Comparison of ENCODE assay signal across 30 cellular contexts in the genomic region with DNA sequence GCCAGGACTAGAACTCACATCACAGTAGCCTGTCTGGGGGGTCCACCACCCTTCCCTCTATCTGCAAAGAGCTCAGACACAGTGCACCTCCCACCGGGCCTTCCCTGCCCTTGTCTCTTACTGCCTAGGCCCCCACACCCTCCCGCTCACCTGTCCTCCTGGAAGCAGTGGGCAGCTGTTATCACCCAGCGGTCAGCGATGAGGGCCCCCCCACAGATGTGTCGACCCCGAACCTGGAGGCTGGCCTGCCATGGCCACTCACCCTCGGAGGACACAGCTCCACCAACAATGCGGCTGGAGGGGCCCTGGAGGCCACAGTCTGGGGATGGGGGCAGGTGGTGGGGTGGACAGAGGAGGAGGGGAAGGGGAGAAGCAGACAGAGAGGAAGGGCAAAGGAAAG. TPM values are rescaled to one million over a fixed set of nuclear protein-coding genes. Genes with fewer than 3 reads are reported as not detected.
A peak's percentile ranks its signal among the peaks of the same experiment; 100 is the strongest.
DNase-seq lines count a peak whose midpoint lies in the region; ATAC-seq, FAIRE-seq and TF ChIP-seq lines count a peak whose summit lies in the region.
"Had no signal": no experiment of that assay in that cellular context is flagged by ENCODE, and none has a peak within 500 bp of the region (broad histone marks: within the 10 kb centered on the region; RNA-seq: fewer than 3 reads in every experiment).

No MANE protein-coding gene starts in this region.

- H3K4me3 ChIP-seq in HEK293 (ENCODE audit: low read depth, low read length), result no peak overlapping the region
- H3K4me3 ChIP-seq: A549; BLaER1 treated with 17β-estradiol and CSF1 and Interleukin-3, amounts not matched to agents 10 nM and 100 nM; GM12878 had no signal

- H3K9me3 Mint-ChIP-seq in neural crest cell (no peaks in the 10 kb centered on the region), CD14-positive monocyte (peaks cover 0 to 5% (median 0%) of the 10 kb centered on the region in 7 donors)
- H3K9me3 Mint-ChIP-seq: CD4-positive, alpha-beta memory T cell; CD8-positive, alpha-beta memory T cell had no signal

- no peak overlapping the region for H3K27ac ChIP-seq in HEK293 (ENCODE audit: extremely low read depth, low read depth, low read length)
- peak overlapping the region; percentile 83 for H3K27ac ChIP-seq in caudate nucleus (ENCODE audit: low read depth, low read length)
- H3K27ac ChIP-seq: 22Rv1; A549; BLaER1 treated with 17β-estradiol and CSF1 and Interleukin-3, amounts not matched to agents 10 nM and 100 nM; C4-2B had no signal

- H3K27me3 Mint-ChIP-seq in neural crest cell (ENCODE audit: low read depth) (peaks cover 26% of the 10 kb centered on the region), CD14-positive monocyte (ENCODE audit: low read depth in 3 of 3) (peaks cover 26 to 36% (median 33%) of the 10 kb centered on the region in 3 donors)

- intact Hi-C loops in Right ventricle myocardium inferior (cut with DNase I) (loop anchor here (10.0 kb wide), 1 partner anchor 94 kb away; no protein-coding TSS in a partner anchor), CD14-positive monocyte (cut with micrococcal nuclease) (no loop called here)

- no peaks in the 10 kb centered on the region for H3K36me3 Mint-ChIP-seq in neural crest cell (ENCODE audit: low read depth)
- no peaks in the 10 kb centered on the region for H3K36me3 Mint-ChIP-seq in CD14-positive monocyte
- H3K36me3 Mint-ChIP-seq: CD4-positive, CD25-positive, alpha-beta regulatory T cell; CD8-positive, alpha-beta memory T cell had no signal

- H3K4me1 Mint-ChIP-seq in neural crest cell (no peaks in the 10 kb centered on the region), CD14-positive monocyte (no peaks in the 10 kb centered on the region)
- H3K4me1 Mint-ChIP-seq: B cell; CD8-positive, alpha-beta memory T cell had no signal

- peak overlapping the region; percentile 31 for H3K4me3 Mint-ChIP-seq in neural crest cell
- peak overlapping the region in 1 of 2 donors; percentile 13 for H3K4me3 Mint-ChIP-seq in CD14-positive monocyte
- H3K4me3 Mint-ChIP-seq: B cell; CD4-positive, alpha-beta memory T cell; CD4-positive, CD25-positive, alpha-beta regulatory T cell; CD8-positive, alpha-beta memory T cell had no signal

- no peak for TF ChIP-seq POLR2A in H54 (IDR thresholded peaks at IDR 0.05; ENCODE audit: low read depth, low read length)

- TF ChIP-seq CTCF in HEK293 (tag by site-specific recombination; IDR thresholded peaks at IDR 0.05), result no peak
- TF ChIP-seq CTCF in neural crest cell (conservative IDR thresholded peaks at IDR 0.05), result no peak
- no peak for TF ChIP-seq CTCF in CD14-positive monocyte (IDR thresholded peaks at IDR 0.05)

- H3K4me1 ChIP-seq in HEK293 (ENCODE audit: control insufficient read depth, insufficient read depth, low read length), result no peaks in the 10 kb centered on the region
- H3K4me1 ChIP-seq: A549 had no signal

- DNase-seq in caudate nucleus (lab: John Stamatoyannopoulos, UW) (no peak), neural crest cell (ENCODE audit: low read depth, low spot score) (no peak), Right ventricle myocardium inferior (ENCODE audit: missing footprints) (no peak), CD14-positive monocyte (ENCODE audit: low spot score) (no peak), H54 (ENCODE audit: insufficient read length, low spot score) (no peak)
- DNase-seq: AML-193; CD4-positive, alpha-beta memory T cell; CD4-positive, CD25-positive, alpha-beta regulatory T cell; CD8-positive, alpha-beta memory T cell; COR-L47; DMS 273 treated with DMSO at 0.1 percent for 48 hours; DMS153; DMS53; DMS79; DND-41; EL; GDM1 had no signal

- H3K9me3 ChIP-seq in HEK293 (ENCODE audit: control insufficient read depth, insufficient read depth, low read depth, low read length), result no peaks in the 10 kb centered on the region
- H3K9me3 ChIP-seq: A549 had no signal

- H3K36me3 ChIP-seq in HEK293 (ENCODE audit: control insufficient read depth in 2 of 2, insufficient read depth in 1 of 2, low read length in 2 of 2), result no peaks in the 10 kb centered on the region
- H3K36me3 ChIP-seq: BLaER1 treated with 17β-estradiol and CSF1 and Interleukin-3, amounts not matched to agents 10 nM and 100 nM had no signal

- POLR2A ChIA-PET in HEK293 (lab: Yijun Ruan, JAX), result interaction anchor here (1.0 to 1.3 kb wide), 2 partner anchors 18 to 51 kb away, joined by 3 to 5 read pairs; a partner anchor contains a TSS

- no peak overlapping the region for H3K27ac Mint-ChIP-seq in neural crest cell (ENCODE audit: unreplicated experiment)
- H3K27ac Mint-ChIP-seq in CD14-positive monocyte, result no peak overlapping the region
- H3K27ac Mint-ChIP-seq: B cell; CD4-positive, alpha-beta memory T cell; CD4-positive, CD25-positive, alpha-beta regulatory T cell had no signal

- CTCF ChIA-PET in HEK293 (lab: Yijun Ruan, JAX), result interaction anchor here (0.6 to 1.0 kb wide), 3 partner anchors 24 to 128 kb away, joined by 3 to 4 read pairs (median 3); no protein-coding TSS in a partner anchor

- FAIRE-seq in H54 (lab: Jason Lieb, UNC), result no peak
- FAIRE-seq: A549, GM12878, GM12892, GM18507 had no signal

- ATAC-seq in Right ventricle myocardium inferior, result no peak
- ATAC-seq: GM12878 had no signal

TF ChIP-seq in HEK293, 187 proteins besides CTCF, POLR2A, EP300 and RAD21:
- TF ChIP-seq GLIS1 (tag by site-specific recombination; IDR thresholded peaks at IDR 0.05) (0 out of 2 replicates have a peak, but pooled peaks have one; percentile 9), ZFP41 (tag by site-specific recombination; IDR thresholded peaks at IDR 0.05; ENCODE audit: borderline replicate concordance) (no peak), SP2 (tag by site-specific recombination; IDR thresholded peaks at IDR 0.05) (no peak), ZNF707 (tag by site-specific recombination; IDR thresholded peaks at IDR 0.05) (no peak), ZNF112 (tag by site-specific recombination; IDR thresholded peaks at IDR 0.05) (no peak), SCRT2 (tag by site-specific recombination; IDR thresholded peaks at IDR 0.05) (no peak), ZNF350 (tag by site-specific recombination; IDR thresholded peaks at IDR 0.05) (no peak)
- TF ChIP-seq, protein P1, sequence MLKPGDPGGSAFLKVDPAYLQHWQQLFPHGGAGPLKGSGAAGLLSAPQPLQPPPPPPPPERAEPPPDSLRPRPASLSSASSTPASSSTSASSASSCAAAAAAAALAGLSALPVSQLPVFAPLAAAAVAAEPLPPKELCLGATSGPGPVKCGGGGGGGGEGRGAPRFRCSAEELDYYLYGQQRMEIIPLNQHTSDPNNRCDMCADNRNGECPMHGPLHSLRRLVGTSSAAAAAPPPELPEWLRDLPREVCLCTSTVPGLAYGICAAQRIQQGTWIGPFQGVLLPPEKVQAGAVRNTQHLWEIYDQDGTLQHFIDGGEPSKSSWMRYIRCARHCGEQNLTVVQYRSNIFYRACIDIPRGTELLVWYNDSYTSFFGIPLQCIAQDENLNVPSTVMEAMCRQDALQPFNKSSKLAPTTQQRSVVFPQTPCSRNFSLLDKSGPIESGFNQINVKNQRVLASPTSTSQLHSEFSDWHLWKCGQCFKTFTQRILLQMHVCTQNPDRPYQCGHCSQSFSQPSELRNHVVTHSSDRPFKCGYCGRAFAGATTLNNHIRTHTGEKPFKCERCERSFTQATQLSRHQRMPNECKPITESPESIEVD (tag by site-specific recombination; IDR thresholded peaks at IDR 0.05), result no peak

RNA-seq across cellular contexts. Expression of a gene that starts 18.8 kb away (rescaled TPM):
- total RNA-seq in neural crest cell (85.7 and 95.8 TPM in 2 replicates), Right ventricle myocardium inferior (11.2 TPM)
- 1 to 10 TPM; 8.4 to 9.0 TPM for polyA plus RNA-seq in CD14-positive monocyte

RNA-seq across cellular contexts. Expression of a gene that starts 39.2 kb away (rescaled TPM):
- total RNA-seq in neural crest cell (not detected in 2 replicates), Right ventricle myocardium inferior (not detected)
- not detected for polyA plus RNA-seq in CD14-positive monocyte
- total RNA-seq: A172, B cell, Daoy, G401 had no signal
- polyA plus RNA-seq: A549; BJ; CD4-positive, alpha-beta memory T cell had no signal

RNA-seq across cellular contexts. Expression of a gene that starts 50.8 kb away (rescaled TPM):
- 100.0 and 103 TPM in 2 replicates for total RNA-seq in neural crest cell
- 58.4 TPM for total RNA-seq in Right ventricle myocardium inferior
- 10 to 100 TPM; 51.2 to 53.7 TPM for polyA plus RNA-seq in CD14-positive monocyte

RNA-seq across cellular contexts. Expression of a gene that starts 51.1 kb away (rescaled TPM):
- total RNA-seq in neural crest cell, result 31.0 and 31.3 TPM in 2 replicates
- 54.6 TPM for total RNA-seq in Right ventricle myocardium inferior
- 10 to 100 TPM; 34.5 to 41.7 TPM for polyA plus RNA-seq in CD14-positive monocyte
- total RNA-seq: CD4-positive, CD25-positive, alpha-beta regulatory T cell had no signal
